In genomic region chr1:72481420-72481819, GRCh38 we compare ENCODE assay signal across 27 cellular contexts.
"Had no signal": no experiment of that assay in that cellular context is flagged by ENCODE, and none has a peak within 500 bp of the region (broad histone marks: within the 10 kb centered on the region; RNA-seq: fewer than 3 reads in every experiment).

No MANE protein-coding gene starts in this region.

- FAIRE-seq: endothelial cell of umbilical vein, keratinocyte, pancreas had no signal

- H3K4me1 ChIP-seq: breast epithelium, pancreas, prostate gland, vagina had no signal

- H3K27me3 ChIP-seq: breast epithelium, gastroesophageal sphincter, neutrophil, pancreas, vagina had no signal

- ATAC-seq: activated naive CD4-positive, alpha-beta T cell treated with anti-CD3 and anti-CD28 coated beads, Interleukin-2, amount 50 U/mL, for 72 hours; activated T-cell treated with anti-CD3 and anti-CD28 coated beads, Interleukin-2, amount 50 U/mL, for 72 hours; gastroesophageal sphincter; left cardiac atrium; left ventricle myocardium superior; pancreas; sciatic nerve; stimulated activated effector memory CD8-positive, alpha-beta T cell treated with anti-CD3 and anti-CD28 coated beads, Interleukin-12 subunit alpha, Interleukin-12 subunit beta, amount 100 ng/mL, for 72 hours had no signal

- H3K36me3 ChIP-seq: breast epithelium, gastroesophageal sphincter, neutrophil, pancreas, prostate gland, thoracic aorta, vagina had no signal

- H3K27ac ChIP-seq: breast epithelium, gastroesophageal sphincter, neutrophil, pancreas, prostate gland, skin epidermis, thoracic aorta, vagina, VCaP had no signal

- DNase-seq: activated CD4-positive, alpha-beta T cell treated with anti-CD3 and anti-CD28 coated beads for 4 hours; activated CD4-positive, alpha-beta T cell treated with anti-CD3 and anti-CD28 coated beads, Interleukin-2, amount 50 U/mL, for 4 hours; activated naive CD4-positive, alpha-beta T cell; activated T-cell treated with anti-CD3 and anti-CD28 coated beads for 4 hours; activated T-cell treated with anti-CD3 and anti-CD28 coated beads, Interleukin-2, amount 50 U/mL, for 72 hours; central memory CD4-positive, alpha-beta T cell; hippocampal formation; left cardiac atrium; left ventricle myocardium superior; naive B cell; nephron progenitor cell; pancreas; retina; stimulated activated CD4-positive, alpha-beta T cell treated with anti-CD3 and anti-CD28 coated beads, Interleukin-4, amount 100 ng/mL, for 24 hours had no signal

- H3K9me3 ChIP-seq: gastroesophageal sphincter, neutrophil, pancreas, prostate gland, thoracic aorta, vagina had no signal

- H3K4me3 ChIP-seq: breast epithelium, gastroesophageal sphincter, pancreas, prostate gland, skin epidermis, thoracic aorta, vagina had no signal
